ENCODE assay signal across 1 cellular context in genomic region chr3:55198554-55198953, GRCh38.
TF ChIP-seq lines count a peak whose summit lies in the region.

No MANE protein-coding gene starts in this region.

TF ChIP-seq in HepG2, 621 proteins besides CTCF, POLR2A, EP300 and RAD21:
- TF ChIP-seq ZNF318 (CRISPR knock-in tag; IDR thresholded peaks at IDR 0.05): no peak
- no peak for TF ChIP-seq ZNF280D (CRISPR knock-in tag; IDR thresholded peaks at IDR 0.05)
- no peak for TF ChIP-seq TARDBP (CRISPR knock-in tag; IDR thresholded peaks at IDR 0.05)
- TF ChIP-seq ATF2 (CRISPR knock-in tag; IDR thresholded peaks at IDR 0.05): no peak
- TF ChIP-seq ZFY (CRISPR knock-in tag; IDR thresholded peaks at IDR 0.05): no peak
- no peak for TF ChIP-seq ZNF430 (CRISPR knock-in tag; IDR thresholded peaks at IDR 0.05)
- TF ChIP-seq MLXIP (CRISPR knock-in tag; IDR thresholded peaks at IDR 0.05; ENCODE audit: borderline replicate concordance): no peak
